ENCODE assay signal across 8 cellular contexts in the genomic region with DNA sequence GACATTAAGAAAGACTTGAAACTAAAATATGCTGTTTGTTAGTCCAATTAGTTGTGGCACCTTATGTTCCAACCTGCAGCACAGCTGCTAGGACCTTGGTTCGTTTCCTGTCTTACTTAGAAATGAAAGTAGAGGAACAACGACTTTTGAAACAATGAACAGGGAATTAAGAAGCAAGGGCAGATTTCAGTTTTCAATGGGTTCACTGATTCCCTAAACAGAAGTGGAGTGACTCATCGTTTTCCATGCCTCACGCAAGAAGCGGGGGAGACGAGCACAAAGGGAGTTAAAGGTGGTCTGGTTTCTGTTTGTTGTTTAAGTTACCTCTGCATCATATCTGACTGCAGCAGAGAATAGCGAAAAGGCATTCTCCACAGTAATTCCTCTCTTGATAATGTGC. TPM values are rescaled to one million over a fixed set of nuclear protein-coding genes. Genes with fewer than 3 reads are reported as not detected.
A peak's percentile ranks its signal among the peaks of the same experiment; 100 is the strongest.
DNase-seq lines count a peak whose midpoint lies in the region; ATAC-seq and TF ChIP-seq lines count a peak whose summit lies in the region.

No MANE protein-coding gene starts in this region.

- H3K9me3 Mint-ChIP-seq in memory B cell: no peaks in the 10 kb centered on the region

- 54 to 67% (median 62%) methylated on average over 7 of the region's 7 CpGs for WGBS in adrenal gland, 4 donors
- WGBS in body of pancreas, 2 donors: 77 to 82% methylated on average over 7 of the region's 7 CpGs

- peak; percentile 35 for DNase-seq in ELF-1 (ENCODE audit: low read depth, low spot score)
- peak; percentile 45 for DNase-seq in HT1080 (ENCODE audit: low read depth)
- no peak for DNase-seq in adrenal gland
- DNase-seq in memory B cell (ENCODE audit: low spot score in 2 of 2): no peak
- DNase-seq in left colon: no peak
- no peak for DNase-seq in HUDEP-2 (lab: John Stamatoyannopoulos, UW; ENCODE audit: unreplicated experiment in 76 of 76)
- no peak for DNase-seq in body of pancreas

- H3K36me3 Mint-ChIP-seq in memory B cell: peaks cover 22% of the 10 kb centered on the region

- peaks cover 0 to 36% of the 10 kb centered on the region in 2 donors for H3K36me3 ChIP-seq in adrenal gland (replicated peaks in 1 of 2)
- peaks cover 0 to 6% of the 10 kb centered on the region in 2 donors for H3K36me3 ChIP-seq in body of pancreas (replicated peaks in 1 of 2; ENCODE audit: insufficient read depth in 1 of 2, low read depth in 2 of 2)

- H3K4me3 ChIP-seq in adrenal gland (peak overlapping the region in 1 of 4 donors; percentile 13), body of pancreas (no peak overlapping the region)

- TF ChIP-seq POLR2A in adrenal gland (IDR thresholded peaks at IDR 0.05) (no peak), body of pancreas (IDR thresholded peaks at IDR 0.05) (no peak)

- ATAC-seq in memory B cell (ENCODE audit: low read depth) (no peak), left colon (no peak), body of pancreas (no peak), GM19452 (IDR thresholded peaks at IDR 0.05; ENCODE audit: unreplicated experiment) (no peak)

- H3K4me1 ChIP-seq in adrenal gland (replicated peaks in 1 of 2): peaks cover 0 to 4% of the 10 kb centered on the region in 2 donors
- H3K4me1 ChIP-seq in body of pancreas: no peaks in the 10 kb centered on the region

- peak overlapping the region; percentile 63 for H3K4me3 Mint-ChIP-seq in memory B cell

- TF ChIP-seq CTCF in adrenal gland (IDR thresholded peaks at IDR 0.05): no peak
- no peak for TF ChIP-seq CTCF in body of pancreas (IDR thresholded peaks at IDR 0.05)

- no peak overlapping the region for H3K27ac Mint-ChIP-seq in memory B cell

- no peaks in the 10 kb centered on the region for H3K27me3 ChIP-seq in adrenal gland
- H3K27me3 ChIP-seq in body of pancreas: no peaks in the 10 kb centered on the region

- peaks cover 7% of the 10 kb centered on the region for H3K4me1 Mint-ChIP-seq in memory B cell

- peak overlapping the region in 3 of 5 donors; percentile 21 to 54 (median 47) for H3K27ac ChIP-seq in adrenal gland
- no peak overlapping the region for H3K27ac ChIP-seq in body of pancreas

- intact Hi-C loops in adrenal gland (cut with DNase I) (no loop called here), left colon (cut with DNase I, micrococcal nuclease) (no loop called here), body of pancreas (cut with DNase I) (no loop called here)

- no peaks in the 10 kb centered on the region for H3K27me3 Mint-ChIP-seq in memory B cell

- no peaks in the 10 kb centered on the region for H3K9me3 ChIP-seq in adrenal gland (replicated peaks in 1 of 3)
- no peaks in the 10 kb centered on the region for H3K9me3 ChIP-seq in body of pancreas

RNA-seq across cellular contexts. Expression of a gene that starts 44.8 kb away (rescaled TPM):
- 3.3 and 4.8 TPM in 2 replicates for total RNA-seq in HT1080 (2014; rRNA removed; shearing (Covaris generic))
- 11.0 and 13.4 TPM in 2 replicates for polyA plus RNA-seq in HT1080 (2015; cell fraction: cytosol; rRNA removed)
- 26.3 and 35.4 TPM in 2 replicates for polyA plus RNA-seq in HT1080 (2015; cell fraction: nucleus; rRNA removed)
- 10 to 100 TPM; 23.8 to 73.9 (median 60.7) TPM for total RNA-seq in adrenal gland
- polyA plus RNA-seq in adrenal gland: 100 to 1,000 TPM in 2 of 3 donors, 10 to 100 TPM in 1; 85.0 to 136 (median 129) TPM
- 10 to 100 TPM; 29.7 to 30.7 TPM for total RNA-seq in left colon
- 10 to 100 TPM; 22.7 to 30.1 TPM for total RNA-seq in body of pancreas

RNA-seq across cellular contexts. Expression of a gene that starts 44.8 kb away (rescaled TPM):
- total RNA-seq in HT1080 (2014; rRNA removed; shearing (Covaris generic)): 6.3 and 8.0 TPM in 2 replicates
- 13.1 and 14.9 TPM in 2 replicates for polyA plus RNA-seq in HT1080 (2015; cell fraction: cytosol; rRNA removed)
- polyA plus RNA-seq in HT1080 (2015; cell fraction: nucleus; rRNA removed): 16.1 and 19.9 TPM in 2 replicates
- total RNA-seq in adrenal gland (10 to 100 TPM; 19.3 to 87.5 (median 45.5) TPM), left colon (1 to 10 TPM; 7.1 to 8.8 TPM), body of pancreas (10 to 100 TPM in 1 of 2 donors, 1 to 10 TPM in 1; 6.3 to 12.2 TPM)
- 10 to 100 TPM; 11.7 to 25.6 (median 19.6) TPM for polyA plus RNA-seq in adrenal gland

Comparison
In these comparisons a context has a peak if more than half of its experiments do, and no peak if none do; other contexts are left out.
1. DNase-seq: peak in ELF-1 (single experiment) and HT1080 (single experiment); none in adrenal gland (0 of 7), memory B cell (0 of 2), left colon (0 of 2), HUDEP-2 (0 of 76) and body of pancreas (0 of 4).
2. H3K27ac ChIP-seq: peak in adrenal gland (3 of 5); none in body of pancreas (0 of 4).